1 cellular context compared by ENCODE assay signal in the genomic region with DNA sequence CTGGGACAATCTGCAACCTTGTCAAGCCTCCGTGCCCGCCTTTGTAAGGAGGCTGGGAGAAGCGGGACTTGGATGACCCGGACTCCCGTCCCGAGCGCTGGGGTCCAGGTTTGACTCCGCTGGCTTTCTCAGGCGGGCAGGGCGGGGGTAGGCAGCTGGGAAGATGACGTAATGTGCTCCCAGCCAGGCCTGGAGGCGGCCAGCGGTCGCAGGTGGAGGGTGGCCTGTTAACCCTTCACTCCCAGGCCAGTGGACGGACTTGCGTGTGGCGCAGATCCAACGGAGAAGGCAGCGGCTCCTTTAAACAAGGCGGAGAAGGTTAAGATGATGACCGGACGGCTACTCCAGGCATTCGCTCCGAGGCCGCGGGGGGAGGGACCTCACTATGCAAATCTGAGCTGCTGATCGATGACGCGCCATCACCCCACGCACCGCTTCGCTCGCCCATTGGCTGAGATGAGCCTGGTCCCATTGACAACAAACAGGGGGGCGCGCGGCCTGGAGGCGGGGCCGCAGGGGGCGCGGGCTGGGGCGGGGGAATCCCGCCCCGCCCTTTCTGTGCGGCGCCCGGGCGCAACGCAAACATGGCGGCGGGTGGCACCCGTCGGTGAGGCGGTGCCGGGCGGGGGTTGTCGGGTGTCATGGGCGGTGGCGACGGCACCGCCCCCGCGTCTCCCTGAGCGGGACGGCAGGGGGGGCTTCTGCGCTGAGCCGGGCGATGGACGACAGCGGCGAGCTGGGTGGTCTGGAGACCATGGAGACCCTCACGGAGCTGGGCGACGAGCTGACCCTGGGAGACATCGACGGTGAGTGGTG.
TF ChIP-seq lines count a peak whose summit lies in the region.

A gene (plus strand): TSS at position 553 of the 816 bp plus-strand sequence. CDS start 166 bp downstream, at position 719.

TF ChIP-seq in HepG2, 621 proteins besides CTCF, POLR2A, EP300 and RAD21 (continued from another document and continues in another):
- TF ChIP-seq, protein P1, sequence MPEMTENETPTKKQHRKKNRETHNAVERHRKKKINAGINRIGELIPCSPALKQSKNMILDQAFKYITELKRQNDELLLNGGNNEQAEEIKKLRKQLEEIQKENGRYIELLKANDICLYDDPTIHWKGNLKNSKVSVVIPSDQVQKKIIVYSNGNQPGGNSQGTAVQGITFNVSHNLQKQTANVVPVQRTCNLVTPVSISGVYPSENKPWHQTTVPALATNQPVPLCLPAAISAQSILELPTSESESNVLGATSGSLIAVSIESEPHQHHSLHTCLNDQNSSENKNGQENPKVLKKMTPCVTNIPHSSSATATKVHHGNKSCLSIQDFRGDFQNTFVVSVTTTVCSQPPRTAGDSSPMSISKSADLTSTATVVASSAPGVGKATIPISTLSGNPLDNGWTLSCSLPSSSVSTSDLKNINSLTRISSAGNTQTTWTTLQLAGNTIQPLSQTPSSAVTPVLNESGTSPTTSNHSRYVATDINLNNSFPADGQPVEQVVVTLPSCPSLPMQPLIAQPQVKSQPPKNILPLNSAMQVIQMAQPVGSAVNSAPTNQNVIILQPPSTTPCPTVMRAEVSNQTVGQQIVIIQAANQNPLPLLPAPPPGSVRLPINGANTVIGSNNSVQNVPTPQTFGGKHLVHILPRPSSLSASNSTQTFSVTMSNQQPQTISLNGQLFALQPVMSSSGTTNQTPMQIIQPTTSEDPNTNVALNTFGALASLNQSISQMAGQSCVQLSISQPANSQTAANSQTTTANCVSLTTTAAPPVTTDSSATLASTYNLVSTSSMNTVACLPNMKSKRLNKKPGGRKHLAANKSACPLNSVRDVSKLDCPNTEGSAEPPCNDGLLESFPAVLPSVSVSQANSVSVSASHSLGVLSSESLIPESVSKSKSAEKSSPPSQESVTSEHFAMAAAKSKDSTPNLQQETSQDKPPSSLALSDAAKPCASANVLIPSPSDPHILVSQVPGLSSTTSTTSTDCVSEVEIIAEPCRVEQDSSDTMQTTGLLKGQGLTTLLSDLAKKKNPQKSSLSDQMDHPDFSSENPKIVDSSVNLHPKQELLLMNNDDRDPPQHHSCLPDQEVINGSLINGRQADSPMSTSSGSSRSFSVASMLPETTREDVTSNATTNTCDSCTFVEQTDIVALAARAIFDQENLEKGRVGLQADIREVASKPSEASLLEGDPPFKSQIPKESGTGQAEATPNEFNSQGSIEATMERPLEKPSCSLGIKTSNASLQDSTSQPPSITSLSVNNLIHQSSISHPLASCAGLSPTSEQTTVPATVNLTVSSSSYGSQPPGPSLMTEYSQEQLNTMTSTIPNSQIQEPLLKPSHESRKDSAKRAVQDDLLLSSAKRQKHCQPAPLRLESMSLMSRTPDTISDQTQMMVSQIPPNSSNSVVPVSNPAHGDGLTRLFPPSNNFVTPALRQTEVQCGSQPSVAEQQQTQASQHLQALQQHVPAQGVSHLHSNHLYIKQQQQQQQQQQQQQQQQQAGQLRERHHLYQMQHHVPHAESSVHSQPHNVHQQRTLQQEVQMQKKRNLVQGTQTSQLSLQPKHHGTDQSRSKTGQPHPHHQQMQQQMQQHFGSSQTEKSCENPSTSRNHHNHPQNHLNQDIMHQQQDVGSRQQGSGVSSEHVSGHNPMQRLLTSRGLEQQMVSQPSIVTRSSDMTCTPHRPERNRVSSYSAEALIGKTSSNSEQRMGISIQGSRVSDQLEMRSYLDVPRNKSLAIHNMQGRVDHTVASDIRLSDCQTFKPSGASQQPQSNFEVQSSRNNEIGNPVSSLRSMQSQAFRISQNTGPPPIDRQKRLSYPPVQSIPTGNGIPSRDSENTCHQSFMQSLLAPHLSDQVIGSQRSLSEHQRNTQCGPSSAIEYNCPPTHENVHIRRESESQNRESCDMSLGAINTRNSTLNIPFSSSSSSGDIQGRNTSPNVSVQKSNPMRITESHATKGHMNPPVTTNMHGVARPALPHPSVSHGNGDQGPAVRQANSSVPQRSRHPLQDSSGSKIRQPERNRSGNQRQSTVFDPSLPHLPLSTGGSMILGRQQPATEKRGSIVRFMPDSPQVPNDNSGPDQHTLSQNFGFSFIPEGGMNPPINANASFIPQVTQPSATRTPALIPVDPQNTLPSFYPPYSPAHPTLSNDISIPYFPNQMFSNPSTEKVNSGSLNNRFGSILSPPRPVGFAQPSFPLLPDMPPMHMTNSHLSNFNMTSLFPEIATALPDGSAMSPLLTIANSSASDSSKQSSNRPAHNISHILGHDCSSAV (CRISPR knock-in tag; IDR thresholded peaks at IDR 0.05; ENCODE audit: borderline replicate concordance) = no peak
- TF ChIP-seq NONO (IDR thresholded peaks at IDR 0.05) (no peak), NONO (CRISPR knock-in tag; conservative IDR thresholded peaks at IDR 0.05) (peak; percentile 87), HIVEP1 (CRISPR knock-in tag; IDR thresholded peaks at IDR 0.05) (peak; percentile 92), PITX1 (CRISPR knock-in tag; IDR thresholded peaks at IDR 0.05) (peak; percentile 84; the same call in 1 of the 2 replicates), ZNF816 (CRISPR knock-in tag; IDR thresholded peaks at IDR 0.05; ENCODE audit: borderline replicate concordance) (no peak), KLF15 (CRISPR knock-in tag; IDR thresholded peaks at IDR 0.05; ENCODE audit: borderline replicate concordance) (no peak; the same call in 1 of the 2 replicates), ZNF558 (CRISPR knock-in tag; IDR thresholded peaks at IDR 0.05; ENCODE audit: borderline replicate concordance) (peak; percentile 79; the same call in 1 of the 2 replicates), ZNF333 (CRISPR knock-in tag; IDR thresholded peaks at IDR 0.05; ENCODE audit: borderline replicate concordance) (no peak), KLF16 (CRISPR knock-in tag; IDR thresholded peaks at IDR 0.05) (no peak; a peak in 1 of 4 replicates), GZF1 (CRISPR knock-in tag; IDR thresholded peaks at IDR 0.05) (0 out of 2 replicates have a peak, but pooled peaks have one; percentile 9), ESRRA (CRISPR knock-in tag; IDR thresholded peaks at IDR 0.05; ENCODE audit: low read depth) (peak; percentile 81), MAZ (IDR thresholded peaks at IDR 0.05; ENCODE audit: borderline replicate concordance, low read depth, low read length) (no peak; the same call in 1 of the 2 replicates), MAZ (CRISPR knock-in tag; IDR thresholded peaks at IDR 0.05; ENCODE audit: low read depth) (peak; percentile 94), SOX13 (IDR thresholded peaks at IDR 0.05) (0 out of 2 replicates have a peak, but pooled peaks have one; percentile 18), SOX13 (CRISPR knock-in tag; conservative IDR thresholded peaks at IDR 0.05 in 1 of 2, IDR thresholded peaks at IDR 0.05 in 1 of 2) (no peak; a peak in 1 of 4 replicates), MIXL1 (CRISPR knock-in tag; IDR thresholded peaks at IDR 0.05) (no peak), YY1 (IDR thresholded peaks at IDR 0.05; ENCODE audit: insufficient read depth, insufficient replicate concordance, low read depth, low read length) (peak; percentile 96), ZNF567 (CRISPR knock-in tag; IDR thresholded peaks at IDR 0.05; ENCODE audit: borderline replicate concordance) (no peak), ZBTB7A (CRISPR knock-in tag; IDR thresholded peaks at IDR 0.05) (0 out of 2 replicates have a peak, but pooled peaks have one; percentile 56), AGO2 (optimal IDR thresholded peaks at IDR 0.05; ENCODE audit: low read depth, low read length) (peak; percentile 59), KDM1A (CRISPR knock-in tag; IDR thresholded peaks at IDR 0.05) (no peak), CEBPB (IDR thresholded peaks at IDR 0.05; ENCODE audit: borderline replicate concordance, low read depth, low read length) (peak; percentile 89), ZSCAN12 (CRISPR knock-in tag; IDR thresholded peaks at IDR 0.05) (no peak), ATF7 (IDR thresholded peaks at IDR 0.05) (peak; percentile 100), ATF7 (CRISPR knock-in tag; IDR thresholded peaks at IDR 0.05) (peak; percentile 100), ASH2L (IDR thresholded peaks at IDR 0.05; ENCODE audit: insufficient read length, low read depth, low read length) (peak; percentile 11), ZNF605 (CRISPR knock-in tag; IDR thresholded peaks at IDR 0.05) (peak; percentile 84), RARA (CRISPR knock-in tag; IDR thresholded peaks at IDR 0.05) (peak; percentile 69), ZNF777 (CRISPR knock-in tag; IDR thresholded peaks at IDR 0.05) (peak; percentile 92)
- TF ChIP-seq, protein P2, sequence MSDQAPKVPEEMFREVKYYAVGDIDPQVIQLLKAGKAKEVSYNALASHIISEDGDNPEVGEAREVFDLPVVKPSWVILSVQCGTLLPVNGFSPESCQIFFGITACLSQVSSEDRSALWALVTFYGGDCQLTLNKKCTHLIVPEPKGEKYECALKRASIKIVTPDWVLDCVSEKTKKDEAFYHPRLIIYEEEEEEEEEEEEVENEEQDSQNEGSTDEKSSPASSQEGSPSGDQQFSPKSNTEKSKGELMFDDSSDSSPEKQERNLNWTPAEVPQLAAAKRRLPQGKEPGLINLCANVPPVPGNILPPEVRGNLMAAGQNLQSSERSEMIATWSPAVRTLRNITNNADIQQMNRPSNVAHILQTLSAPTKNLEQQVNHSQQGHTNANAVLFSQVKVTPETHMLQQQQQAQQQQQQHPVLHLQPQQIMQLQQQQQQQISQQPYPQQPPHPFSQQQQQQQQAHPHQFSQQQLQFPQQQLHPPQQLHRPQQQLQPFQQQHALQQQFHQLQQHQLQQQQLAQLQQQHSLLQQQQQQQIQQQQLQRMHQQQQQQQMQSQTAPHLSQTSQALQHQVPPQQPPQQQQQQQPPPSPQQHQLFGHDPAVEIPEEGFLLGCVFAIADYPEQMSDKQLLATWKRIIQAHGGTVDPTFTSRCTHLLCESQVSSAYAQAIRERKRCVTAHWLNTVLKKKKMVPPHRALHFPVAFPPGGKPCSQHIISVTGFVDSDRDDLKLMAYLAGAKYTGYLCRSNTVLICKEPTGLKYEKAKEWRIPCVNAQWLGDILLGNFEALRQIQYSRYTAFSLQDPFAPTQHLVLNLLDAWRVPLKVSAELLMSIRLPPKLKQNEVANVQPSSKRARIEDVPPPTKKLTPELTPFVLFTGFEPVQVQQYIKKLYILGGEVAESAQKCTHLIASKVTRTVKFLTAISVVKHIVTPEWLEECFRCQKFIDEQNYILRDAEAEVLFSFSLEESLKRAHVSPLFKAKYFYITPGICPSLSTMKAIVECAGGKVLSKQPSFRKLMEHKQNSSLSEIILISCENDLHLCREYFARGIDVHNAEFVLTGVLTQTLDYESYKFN (CRISPR knock-in tag; conservative IDR thresholded peaks at IDR 0.05) = peak; percentile 76
- TF ChIP-seq, protein P3, sequence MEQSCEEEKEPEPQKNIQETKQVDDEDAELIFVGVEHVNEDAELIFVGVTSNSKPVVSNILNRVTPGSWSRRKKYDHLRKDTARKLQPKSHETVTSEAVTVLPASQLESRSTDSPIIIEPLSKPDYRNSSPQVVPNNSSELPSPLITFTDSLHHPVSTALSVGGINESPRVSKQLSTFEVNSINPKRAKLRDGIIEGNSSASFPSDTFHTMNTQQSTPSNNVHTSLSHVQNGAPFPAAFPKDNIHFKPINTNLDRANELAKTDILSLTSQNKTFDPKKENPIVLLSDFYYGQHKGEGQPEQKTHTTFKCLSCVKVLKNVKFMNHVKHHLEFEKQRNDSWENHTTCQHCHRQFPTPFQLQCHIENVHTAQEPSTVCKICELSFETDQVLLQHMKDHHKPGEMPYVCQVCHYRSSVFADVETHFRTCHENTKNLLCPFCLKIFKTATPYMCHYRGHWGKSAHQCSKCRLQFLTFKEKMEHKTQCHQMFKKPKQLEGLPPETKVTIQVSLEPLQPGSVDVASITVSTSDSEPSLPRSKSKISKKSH (CRISPR knock-in tag; IDR thresholded peaks at IDR 0.05; ENCODE audit: borderline replicate concordance) = no peak; the same call in 1 of the 2 replicates
- TF ChIP-seq, protein P4, sequence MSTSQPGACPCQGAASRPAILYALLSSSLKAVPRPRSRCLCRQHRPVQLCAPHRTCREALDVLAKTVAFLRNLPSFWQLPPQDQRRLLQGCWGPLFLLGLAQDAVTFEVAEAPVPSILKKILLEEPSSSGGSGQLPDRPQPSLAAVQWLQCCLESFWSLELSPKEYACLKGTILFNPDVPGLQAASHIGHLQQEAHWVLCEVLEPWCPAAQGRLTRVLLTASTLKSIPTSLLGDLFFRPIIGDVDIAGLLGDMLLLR (CRISPR knock-in tag; IDR thresholded peaks at IDR 0.05) = no peak; the same call in 1 of the 2 replicates
- TF ChIP-seq, protein P5, sequence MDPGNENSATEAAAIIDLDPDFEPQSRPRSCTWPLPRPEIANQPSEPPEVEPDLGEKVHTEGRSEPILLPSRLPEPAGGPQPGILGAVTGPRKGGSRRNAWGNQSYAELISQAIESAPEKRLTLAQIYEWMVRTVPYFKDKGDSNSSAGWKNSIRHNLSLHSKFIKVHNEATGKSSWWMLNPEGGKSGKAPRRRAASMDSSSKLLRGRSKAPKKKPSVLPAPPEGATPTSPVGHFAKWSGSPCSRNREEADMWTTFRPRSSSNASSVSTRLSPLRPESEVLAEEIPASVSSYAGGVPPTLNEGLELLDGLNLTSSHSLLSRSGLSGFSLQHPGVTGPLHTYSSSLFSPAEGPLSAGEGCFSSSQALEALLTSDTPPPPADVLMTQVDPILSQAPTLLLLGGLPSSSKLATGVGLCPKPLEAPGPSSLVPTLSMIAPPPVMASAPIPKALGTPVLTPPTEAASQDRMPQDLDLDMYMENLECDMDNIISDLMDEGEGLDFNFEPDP (CRISPR knock-in tag; conservative IDR thresholded peaks at IDR 0.05) = no peak
- TF ChIP-seq, protein P6, sequence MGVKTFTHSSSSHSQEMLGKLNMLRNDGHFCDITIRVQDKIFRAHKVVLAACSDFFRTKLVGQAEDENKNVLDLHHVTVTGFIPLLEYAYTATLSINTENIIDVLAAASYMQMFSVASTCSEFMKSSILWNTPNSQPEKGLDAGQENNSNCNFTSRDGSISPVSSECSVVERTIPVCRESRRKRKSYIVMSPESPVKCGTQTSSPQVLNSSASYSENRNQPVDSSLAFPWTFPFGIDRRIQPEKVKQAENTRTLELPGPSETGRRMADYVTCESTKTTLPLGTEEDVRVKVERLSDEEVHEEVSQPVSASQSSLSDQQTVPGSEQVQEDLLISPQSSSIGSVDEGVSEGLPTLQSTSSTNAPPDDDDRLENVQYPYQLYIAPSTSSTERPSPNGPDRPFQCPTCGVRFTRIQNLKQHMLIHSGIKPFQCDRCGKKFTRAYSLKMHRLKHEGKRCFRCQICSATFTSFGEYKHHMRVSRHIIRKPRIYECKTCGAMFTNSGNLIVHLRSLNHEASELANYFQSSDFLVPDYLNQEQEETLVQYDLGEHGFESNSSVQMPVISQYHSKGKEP (CRISPR knock-in tag; IDR thresholded peaks at IDR 0.05) = no peak
- TF ChIP-seq, protein P7, sequence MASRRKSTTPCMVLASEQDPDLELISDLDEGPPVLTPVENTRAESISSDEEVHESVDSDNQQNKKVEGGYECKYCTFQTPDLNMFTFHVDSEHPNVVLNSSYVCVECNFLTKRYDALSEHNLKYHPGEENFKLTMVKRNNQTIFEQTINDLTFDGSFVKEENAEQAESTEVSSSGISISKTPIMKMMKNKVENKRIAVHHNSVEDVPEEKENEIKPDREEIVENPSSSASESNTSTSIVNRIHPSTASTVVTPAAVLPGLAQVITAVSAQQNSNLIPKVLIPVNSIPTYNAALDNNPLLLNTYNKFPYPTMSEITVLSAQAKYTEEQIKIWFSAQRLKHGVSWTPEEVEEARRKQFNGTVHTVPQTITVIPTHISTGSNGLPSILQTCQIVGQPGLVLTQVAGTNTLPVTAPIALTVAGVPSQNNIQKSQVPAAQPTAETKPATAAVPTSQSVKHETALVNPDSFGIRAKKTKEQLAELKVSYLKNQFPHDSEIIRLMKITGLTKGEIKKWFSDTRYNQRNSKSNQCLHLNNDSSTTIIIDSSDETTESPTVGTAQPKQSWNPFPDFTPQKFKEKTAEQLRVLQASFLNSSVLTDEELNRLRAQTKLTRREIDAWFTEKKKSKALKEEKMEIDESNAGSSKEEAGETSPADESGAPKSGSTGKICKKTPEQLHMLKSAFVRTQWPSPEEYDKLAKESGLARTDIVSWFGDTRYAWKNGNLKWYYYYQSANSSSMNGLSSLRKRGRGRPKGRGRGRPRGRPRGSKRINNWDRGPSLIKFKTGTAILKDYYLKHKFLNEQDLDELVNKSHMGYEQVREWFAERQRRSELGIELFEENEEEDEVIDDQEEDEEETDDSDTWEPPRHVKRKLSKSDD (CRISPR knock-in tag; IDR thresholded peaks at IDR 0.05; ENCODE audit: low read depth) = no peak
